Comparison of ENCODE assay signal across 10 cellular contexts in genomic region chr17:76238847-76239537, GRCh38. TPM values are rescaled to one million over a fixed set of nuclear protein-coding genes. Genes with fewer than 3 reads are reported as not detected.
DNase-seq lines count a peak whose midpoint lies in the region; ATAC-seq and TF ChIP-seq lines count a peak whose summit lies in the region.
"Had no signal": no experiment of that assay in that cellular context is flagged by ENCODE, and none has a peak within 500 bp of the region (broad histone marks: within the 10 kb centered on the region; RNA-seq: fewer than 3 reads in every experiment).

No MANE protein-coding gene starts in this region.

- H3K27me3 ChIP-seq in gastrocnemius medialis: no peaks in the 10 kb centered on the region
- H3K27me3 ChIP-seq: ovary had no signal

- no peaks in the 10 kb centered on the region for H3K9me3 ChIP-seq in gastrocnemius medialis
- H3K9me3 ChIP-seq: ovary had no signal

- no peaks in the 10 kb centered on the region for H3K9me3 Mint-ChIP-seq in effector memory CD8-positive, alpha-beta T cell

- POLR2A ChIA-PET in RWPE1 (lab: Yijun Ruan, JAX; ENCODE audit: low non-redundant PET): no interaction called here

- H3K27me3 Mint-ChIP-seq in effector memory CD8-positive, alpha-beta T cell: no peaks in the 10 kb centered on the region

- DNase-seq in NCI-H748 treated with DMSO at 0.1 percent for 48 hours (lab: John Stamatoyannopoulos, UW): peak; percentile 1
- DNase-seq in NCI-H748 (lab: John Stamatoyannopoulos, UW; ENCODE audit: unreplicated experiment): no peak
- DNase-seq in RWPE1 (ENCODE audit: low spot score): no peak
- no peak for DNase-seq in effector memory CD8-positive, alpha-beta T cell
- no peak for DNase-seq in gastrocnemius medialis
- no peak for DNase-seq in posterior vena cava (ENCODE audit: low spot score)
- DNase-seq in MV-4-11 (lab: John Stamatoyannopoulos, UW): no peak
- DNase-seq: effector CD8-positive, alpha-beta T cell had no signal

- peaks cover 23 to 26% of the 10 kb centered on the region in 2 donors for H3K4me1 ChIP-seq in gastrocnemius medialis

- TF ChIP-seq CTCF in RWPE1 (conservative IDR thresholded peaks at IDR 0.05; ENCODE audit: low read depth): no peak
- TF ChIP-seq CTCF in gastrocnemius medialis (IDR thresholded peaks at IDR 0.05 in 4 of 5, conservative IDR thresholded peaks at IDR 0.05 in 1 of 5): no peak

- no peak for ATAC-seq in effector memory CD8-positive, alpha-beta T cell (replicated peaks)
- no peak for ATAC-seq in gastrocnemius medialis
- no peak for ATAC-seq in HG02840 (IDR thresholded peaks at IDR 0.05; ENCODE audit: low FRiP score, unreplicated experiment)

- H3K4me3 Mint-ChIP-seq in effector memory CD8-positive, alpha-beta T cell: peak overlapping the region; percentile 71 to 83

- peak overlapping the region; percentile 18 to 61 for H3K27ac Mint-ChIP-seq in effector memory CD8-positive, alpha-beta T cell

- 0 out of 2 replicates have a peak overlapping the region, but pooled peaks have one; percentile 11 for H3K27ac ChIP-seq in RWPE1
- peak overlapping the region; percentile 89 to 94 (median 90) for H3K27ac ChIP-seq in gastrocnemius medialis
- H3K27ac ChIP-seq: ovary had no signal

- CTCF ChIA-PET in RWPE1 (lab: Yijun Ruan, JAX): interaction anchor here (0.7 to 1.3 kb wide), 2 partner anchors 40 to 156 kb away, joined by 3 read pairs; no protein-coding TSS in a partner anchor

- intact Hi-C loops in gastrocnemius medialis (cut with DNase I; ENCODE audit: low total_unique reads) (loop anchor here (2.0 kb wide), 1 partner anchor 40 kb away; no protein-coding TSS in a partner anchor), posterior vena cava (cut with DNase I) (no loop called here)

- in situ Hi-C loops in gastrocnemius medialis (cut with MboI; ENCODE audit: low sequenced_read_pairs in 4 of 4): no loop called here

- peak overlapping the region; percentile 60 to 74 (median 65) for H3K4me3 ChIP-seq in gastrocnemius medialis

- H3K36me3 Mint-ChIP-seq in effector memory CD8-positive, alpha-beta T cell (ENCODE audit: insufficient read depth): peaks cover 13% of the 10 kb centered on the region

- no peaks in the 10 kb centered on the region for H3K36me3 ChIP-seq in gastrocnemius medialis
- H3K36me3 ChIP-seq: ovary had no signal

- peaks cover 21 to 29% of the 10 kb centered on the region in 2 donors for H3K4me1 Mint-ChIP-seq in effector memory CD8-positive, alpha-beta T cell (ENCODE audit: low read depth in 2 of 2)

- no peak for TF ChIP-seq POLR2A in gastrocnemius medialis (IDR thresholded peaks at IDR 0.05)

RNA-seq across cellular contexts. Expression of gene RNF157, which starts 1.3 kb away (rescaled TPM):
- total RNA-seq in gastrocnemius medialis: 100 to 1,000 TPM in 1 of 4 donors, 10 to 100 TPM in 3; 50.5 to 142 (median 85.3) TPM
- total RNA-seq in posterior vena cava: 1 to 10 TPM; 1.9 TPM

RNA-seq across cellular contexts. Expression of gene UBALD2, which starts 26.2 kb away (rescaled TPM):
- total RNA-seq in gastrocnemius medialis (100 to 1,000 TPM in 1 of 4 donors, 10 to 100 TPM in 3; 28.9 to 151 (median 52.2) TPM), posterior vena cava (10 to 100 TPM; 21.7 to 22.5 TPM)

Comparison
In these comparisons a context has a peak if more than half of its experiments do, and no peak if none do; other contexts are left out.
1. RNA of gene RNF157, which starts 1.3 kb away (total RNA-seq): 50.5 to 142 TPM in gastrocnemius medialis; 1.9 TPM in posterior vena cava; every median in the first group is over 10 times any median in the second.